In genomic region chr4:108049406-108049805, GRCh38 we compare ENCODE assay signal across 13 cellular contexts. TPM values are rescaled to one million over a fixed set of nuclear protein-coding genes. Genes with fewer than 3 reads are reported as not detected.
DNase-seq lines count a peak whose midpoint lies in the region; ATAC-seq and TF ChIP-seq lines count a peak whose summit lies in the region.
"Had no signal": no experiment of that assay in that cellular context is flagged by ENCODE, and none has a peak within 500 bp of the region (broad histone marks: within the 10 kb centered on the region; RNA-seq: fewer than 3 reads in every experiment).

No MANE protein-coding gene starts in this region.

- CTCF ChIA-PET in CD4-positive, alpha-beta memory T cell (lab: Charles Lee; ENCODE audit: partially characterized antibody), result no interaction called here

- ATAC-seq in HG02588 (IDR thresholded peaks at IDR 0.05; ENCODE audit: unreplicated experiment), result no peak
- ATAC-seq: gastroesophageal sphincter had no signal

- no peak for TF ChIP-seq CTCF in nephron progenitor cell (IDR thresholded peaks at IDR 0.05)

- peaks cover 42% of the 10 kb centered on the region for H3K36me3 ChIP-seq in CD4-positive, alpha-beta memory T cell (ENCODE audit: insufficient read depth, low read length)
- H3K36me3 ChIP-seq in Karpas-422 (ENCODE audit: insufficient read depth, low read length), result no peaks in the 10 kb centered on the region
- H3K36me3 ChIP-seq in SJCRH30, result peaks cover 16% of the 10 kb centered on the region; the same call in 1 of the 2 replicates
- H3K36me3 ChIP-seq: breast epithelium, gastroesophageal sphincter had no signal

- no peak overlapping the region for H3K9ac ChIP-seq in Karpas-422 (ENCODE audit: low read length)

- intact Hi-C loops in CD4-positive, alpha-beta memory T cell (cut with micrococcal nuclease), result no loop called here

- no peaks in the 10 kb centered on the region for H3K9me3 ChIP-seq in CD4-positive, alpha-beta memory T cell (ENCODE audit: control insufficient read depth in 1 of 2, low read length in 2 of 2)
- H3K9me3 ChIP-seq in Karpas-422 (ENCODE audit: low read length) (no peaks in the 10 kb centered on the region), SJCRH30 (replicated peaks) (no peaks in the 10 kb centered on the region)
- H3K9me3 ChIP-seq: breast epithelium, gastroesophageal sphincter had no signal

- POLR2A ChIA-PET in CD4-positive, alpha-beta memory T cell (lab: Charles Lee; ENCODE audit: partially characterized antibody), result interaction anchor here (0.9 to 1.5 kb wide), 3 partner anchors 8 to 117 kb away, joined by 3 to 5 read pairs (median 3); no protein-coding TSS in a partner anchor

- no peak overlapping the region for H3K4me2 ChIP-seq in Karpas-422 (ENCODE audit: low read depth, low read length, poor library complexity, severe bottlenecking)
- H3K4me2 ChIP-seq: GM23338 had no signal

- H4K20me1 ChIP-seq in Karpas-422 (ENCODE audit: insufficient read depth, low read depth, low read length), result no peaks in the 10 kb centered on the region

- no peaks in the 10 kb centered on the region for H3K27me3 ChIP-seq in CD4-positive, alpha-beta memory T cell (ENCODE audit: insufficient read depth, low read length)
- no peaks in the 10 kb centered on the region for H3K27me3 ChIP-seq in Karpas-422 (ENCODE audit: low read length)
- no peaks in the 10 kb centered on the region for H3K27me3 ChIP-seq in SJCRH30
- H3K27me3 ChIP-seq: breast epithelium, gastroesophageal sphincter had no signal

- peaks cover 0 to 2% (median 0%) of the 10 kb centered on the region in 8 donors for H3K9me3 Mint-ChIP-seq in CD4-positive, alpha-beta memory T cell
- no peaks in the 10 kb centered on the region for H3K9me3 Mint-ChIP-seq in nephron progenitor cell
- H3K9me3 Mint-ChIP-seq: GM23338 had no signal

- peak overlapping the region; percentile 89 to 98 (median 90) for H3K4me3 Mint-ChIP-seq in CD4-positive, alpha-beta memory T cell
- H3K4me3 Mint-ChIP-seq in nephron progenitor cell, result no peak overlapping the region
- H3K4me3 Mint-ChIP-seq: GM23338 had no signal

- H2AFZ ChIP-seq in Karpas-422 (ENCODE audit: low read length), result no peak overlapping the region
- H2AFZ ChIP-seq: GM23338 had no signal

- peaks cover 61% of the 10 kb centered on the region for H3K4me1 ChIP-seq in CD4-positive, alpha-beta memory T cell (ENCODE audit: insufficient read depth, low read length)
- no peaks in the 10 kb centered on the region for H3K4me1 ChIP-seq in Karpas-422 (ENCODE audit: low read length)
- H3K4me1 ChIP-seq in SJCRH30, result no peaks in the 10 kb centered on the region
- H3K4me1 ChIP-seq: breast epithelium had no signal

- H3K27ac Mint-ChIP-seq in CD4-positive, alpha-beta memory T cell, result peak overlapping the region; percentile 95 to 98 (median 96)
- peak overlapping the region; percentile 92 for H3K27ac Mint-ChIP-seq in nephron progenitor cell
- H3K27ac Mint-ChIP-seq: GM23338, progenitor cell of endocrine pancreas had no signal

- H3K27ac ChIP-seq in CD4-positive, alpha-beta memory T cell (ENCODE audit: low read depth, low read length), result peak overlapping the region; percentile 50
- no peak overlapping the region for H3K27ac ChIP-seq in Karpas-422 (ENCODE audit: low read length)
- H3K27ac ChIP-seq in SJCRH30, result no peak overlapping the region
- H3K27ac ChIP-seq: breast epithelium, gastroesophageal sphincter had no signal

- no peaks in the 10 kb centered on the region for H3K27me3 Mint-ChIP-seq in CD4-positive, alpha-beta memory T cell
- no peaks in the 10 kb centered on the region for H3K27me3 Mint-ChIP-seq in nephron progenitor cell (ENCODE audit: low read depth, poor library complexity)
- H3K27me3 Mint-ChIP-seq: progenitor cell of endocrine pancreas had no signal

- no peaks in the 10 kb centered on the region for H3K79me2 ChIP-seq in Karpas-422 (ENCODE audit: low read length)

- peak overlapping the region in 1 of 2 donors; percentile 37 for H3K4me3 ChIP-seq in CD4-positive, alpha-beta memory T cell (ENCODE audit: low read length in 2 of 2)
- H3K4me3 ChIP-seq in Karpas-422 (ENCODE audit: low read length), result 0 out of 2 replicates have a peak overlapping the region, but pooled peaks have one; percentile 2
- no peak overlapping the region for H3K4me3 ChIP-seq in SJCRH30
- H3K4me3 ChIP-seq: breast epithelium, gastroesophageal sphincter, GM23338 had no signal

- DNase-seq in CD4-positive, alpha-beta memory T cell, result peak; percentile 34 to 67 (median 43)
- DNase-seq in Karpas-422 (no peak), nephron progenitor cell (no peak), DMS114 treated with DMSO at 0.1 percent for 48 hours (lab: John Stamatoyannopoulos, UW; ENCODE audit: unreplicated experiment) (no peak), SJCRH30 (no peak)
- DNase-seq in activated naive CD4-positive, alpha-beta T cell treated with anti-CD3 and anti-CD28 coated beads, Interleukin-2, amount 50 U/mL, for 16 hours, result peak; percentile 48
- DNase-seq: NCI-H187 treated with DMSO at 0.1 percent for 48 hours, NCI-H526 treated with DMSO at 0.1 percent for 48 hours had no signal

- peaks cover 44 to 83% (median 72%) of the 10 kb centered on the region in 4 donors for H3K4me1 Mint-ChIP-seq in CD4-positive, alpha-beta memory T cell
- peaks cover 85% of the 10 kb centered on the region for H3K4me1 Mint-ChIP-seq in nephron progenitor cell

- H3K36me3 Mint-ChIP-seq in CD4-positive, alpha-beta memory T cell, result peaks cover 46 to 76% of the 10 kb centered on the region in 2 donors
- H3K36me3 Mint-ChIP-seq in nephron progenitor cell (ENCODE audit: low read depth), result peaks cover 46% of the 10 kb centered on the region

- no peaks in the 10 kb centered on the region for H3K9me2 ChIP-seq in Karpas-422 (replicated peaks; ENCODE audit: insufficient read depth, low read length)

RNA-seq across cellular contexts. Expression of gene HADH, which starts 59.7 kb away (rescaled TPM):
- 10 to 100 TPM; 20.0 to 23.0 TPM for total RNA-seq in CD4-positive, alpha-beta memory T cell
- 10 to 100 TPM; 32.8 to 41.8 TPM for polyA plus RNA-seq in CD4-positive, alpha-beta memory T cell
- 20.2 and 41.6 TPM in 2 replicates for total RNA-seq in Karpas-422 (2014; rRNA removed; shearing (Covaris generic); ENCODE audit: low replicate concordance)
- total RNA-seq in SJCRH30 (2014; rRNA removed; shearing (Covaris generic)), result 35.3 and 37.8 TPM in 2 replicates

Comparison
In these comparisons a context has a peak if more than half of its experiments do, and no peak if none do; other contexts are left out.
1. DNase-seq: peak in CD4-positive, alpha-beta memory T cell (5 of 5) and activated naive CD4-positive, alpha-beta T cell treated with anti-CD3 and anti-CD28 coated beads, Interleukin-2, amount 50 U/mL, for 16 hours (single experiment); none in Karpas-422 (single experiment), nephron progenitor cell (single experiment), DMS114 treated with DMSO at 0.1 percent for 48 hours (single experiment) and SJCRH30 (0 of 2).